Comparison of ENCODE assay signal across 2 cellular contexts in genomic region chr2:182982934-182983333, GRCh38.
TF ChIP-seq lines count a peak whose summit lies in the region.

No MANE protein-coding gene starts in this region.

TF ChIP-seq in HepG2, 621 proteins besides CTCF, POLR2A, EP300 and RAD21:
- TF ChIP-seq MAFK (conservative IDR thresholded peaks at IDR 0.05 in 1 of 2, IDR thresholded peaks at IDR 0.05 in 1 of 2; ENCODE audit: low read length in 2 of 2) (peak; percentile 95 to 98), IRX3 (CRISPR knock-in tag; IDR thresholded peaks at IDR 0.05; ENCODE audit: borderline replicate concordance, low read depth) (no peak), ZNF883 (CRISPR knock-in tag; IDR thresholded peaks at IDR 0.05; ENCODE audit: not compliant biosample characterization) (no peak), MAFF (IDR thresholded peaks at IDR 0.05; ENCODE audit: low read depth, low read length) (peak; percentile 97), ZBED4 (CRISPR knock-in tag; IDR thresholded peaks at IDR 0.05; ENCODE audit: borderline replicate concordance) (no peak), BORCS8-MEF2B (CRISPR knock-in tag; IDR thresholded peaks at IDR 0.05) (no peak), CAMTA2 (CRISPR knock-in tag; IDR thresholded peaks at IDR 0.05; ENCODE audit: borderline replicate concordance) (no peak), ZNF652 (CRISPR knock-in tag; IDR thresholded peaks at IDR 0.05; ENCODE audit: borderline replicate concordance, low read depth) (no peak), TERF1 (CRISPR knock-in tag; IDR thresholded peaks at IDR 0.05) (no peak), PRDM10 (CRISPR knock-in tag; IDR thresholded peaks at IDR 0.05; ENCODE audit: low read depth) (no peak), ZBTB3 (CRISPR knock-in tag; IDR thresholded peaks at IDR 0.05; ENCODE audit: borderline replicate concordance, low read depth) (no peak), ZNF101 (CRISPR knock-in tag; IDR thresholded peaks at IDR 0.05; ENCODE audit: borderline replicate concordance, low read depth) (no peak), TP53 (CRISPR knock-in tag; conservative IDR thresholded peaks at IDR 0.05) (no peak), ZNF260 (CRISPR knock-in tag; IDR thresholded peaks at IDR 0.05; ENCODE audit: borderline replicate concordance, low read depth) (no peak), ZNF552 (CRISPR knock-in tag; IDR thresholded peaks at IDR 0.05; ENCODE audit: borderline replicate concordance) (no peak)

TF ChIP-seq in H1, 55 proteins besides CTCF, POLR2A, EP300 and RAD21:
- TF ChIP-seq MAFK (IDR thresholded peaks at IDR 0.05; ENCODE audit: low read depth, low read length) (peak; percentile 77), KDM4A (IDR thresholded peaks at IDR 0.05; ENCODE audit: low read depth, low read length, severe bottlenecking) (no peak), USF2 (IDR thresholded peaks at IDR 0.05; ENCODE audit: low read length) (no peak)
